In genomic region chr18:75475228-75475627, GRCh38 we compare ENCODE assay signal across 1 cellular context.
TF ChIP-seq lines count a peak whose summit lies in the region.

No MANE protein-coding gene starts in this region.

TF ChIP-seq in HEK293T, 16 proteins besides CTCF, POLR2A, EP300 and RAD21 (continued from another document):
- TF ChIP-seq LEF1 (IDR thresholded peaks at IDR 0.05; ENCODE audit: borderline replicate concordance) (no peak), FOXA1 (IDR thresholded peaks at IDR 0.05) (no peak), ELF4 (IDR thresholded peaks at IDR 0.05) (no peak), BHLHE40 (IDR thresholded peaks at IDR 0.05; ENCODE audit: borderline replicate concordance) (no peak), FOXK2 (IDR thresholded peaks at IDR 0.05) (no peak)
TF ChIP-seq in HEK293T: peak in this region for 0.
